1 cellular context compared by ENCODE assay signal in the genomic region with DNA sequence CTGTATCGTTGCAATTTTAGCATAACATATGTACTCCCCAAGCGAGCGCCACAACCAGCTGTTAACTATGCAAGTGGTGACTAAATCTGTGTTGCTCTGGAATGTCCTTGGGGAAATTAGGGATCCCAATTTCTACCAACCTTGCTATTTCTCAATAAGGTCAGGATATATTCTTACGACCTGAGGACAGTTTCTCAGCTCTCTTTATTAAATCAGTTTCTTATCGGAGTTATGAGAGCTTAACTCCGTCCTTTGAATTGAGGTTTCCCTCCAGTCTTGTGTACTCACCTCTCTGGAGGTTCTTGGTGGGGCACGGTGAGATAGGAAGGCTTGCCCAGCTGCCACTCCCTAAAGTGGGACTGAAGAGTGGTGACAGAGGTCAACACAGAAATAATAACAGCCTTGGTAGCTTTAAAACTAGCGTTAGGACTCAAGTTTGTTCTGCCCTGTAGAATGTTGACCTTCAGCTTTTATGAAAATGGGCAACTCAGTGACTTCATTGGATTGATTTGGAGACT.
TF ChIP-seq lines count a peak whose summit lies in the region.

No MANE protein-coding gene starts in this region.

TF ChIP-seq in HepG2, 621 proteins besides CTCF, POLR2A, EP300 and RAD21 (continued from another document and continues in another):
- TF ChIP-seq AGO1 (IDR thresholded peaks at IDR 0.05; ENCODE audit: low read depth, low read length, poor library complexity, severe bottlenecking) (no peak), ZNF644 (CRISPR knock-in tag; IDR thresholded peaks at IDR 0.05; ENCODE audit: low read depth) (no peak), ZNF800 (CRISPR knock-in tag; IDR thresholded peaks at IDR 0.05) (0 out of 2 replicates have a peak, but pooled peaks have one; percentile 13), ZNF7 (CRISPR knock-in tag; IDR thresholded peaks at IDR 0.05) (no peak), ZNF891 (CRISPR knock-in tag; IDR thresholded peaks at IDR 0.05) (no peak), RFX1 (IDR thresholded peaks at IDR 0.05) (no peak), TSC22D2 (CRISPR knock-in tag; IDR thresholded peaks at IDR 0.05; ENCODE audit: borderline replicate concordance) (no peak), HNF4G (IDR thresholded peaks at IDR 0.05; ENCODE audit: borderline replicate concordance, low read depth, low read length) (no peak), HNF4G (CRISPR knock-in tag; IDR thresholded peaks at IDR 0.05; ENCODE audit: borderline replicate concordance, low read depth) (no peak), MTF1 (CRISPR knock-in tag; IDR thresholded peaks at IDR 0.05) (no peak), ISL2 (CRISPR knock-in tag; IDR thresholded peaks at IDR 0.05) (no peak), PAX8 (CRISPR knock-in tag; IDR thresholded peaks at IDR 0.05; ENCODE audit: borderline replicate concordance) (0 out of 2 replicates have a peak, but pooled peaks have one; percentile 40), RNF2 (conservative IDR thresholded peaks at IDR 0.05; ENCODE audit: low read depth) (no peak), ADNP (CRISPR knock-in tag; IDR thresholded peaks at IDR 0.05) (no peak), ZNF737 (CRISPR knock-in tag; IDR thresholded peaks at IDR 0.05; ENCODE audit: borderline replicate concordance) (no peak), NFATC3 (CRISPR knock-in tag; IDR thresholded peaks at IDR 0.05) (no peak), ZNF350 (CRISPR knock-in tag; IDR thresholded peaks at IDR 0.05; ENCODE audit: borderline replicate concordance, low read depth) (no peak), TBX2 (CRISPR knock-in tag; IDR thresholded peaks at IDR 0.05; ENCODE audit: borderline replicate concordance) (no peak), ZFX (CRISPR knock-in tag; IDR thresholded peaks at IDR 0.05; ENCODE audit: low read depth) (no peak), HNRNPL (IDR thresholded peaks at IDR 0.05; ENCODE audit: low read depth, low read length) (no peak), SAFB2 (CRISPR knock-in tag; IDR thresholded peaks at IDR 0.05; ENCODE audit: borderline replicate concordance, low read depth) (no peak), SYNCRIP (IDR thresholded peaks at IDR 0.05; ENCODE audit: insufficient read depth, low read depth, low read length) (no peak), WIZ (CRISPR knock-in tag; IDR thresholded peaks at IDR 0.05) (no peak), SMC3 (IDR thresholded peaks at IDR 0.05; ENCODE audit: low read length) (no peak), SNAPC2 (CRISPR knock-in tag; IDR thresholded peaks at IDR 0.05) (no peak), ZC3H13 (CRISPR knock-in tag; IDR thresholded peaks at IDR 0.05) (no peak), ZNF451 (CRISPR knock-in tag; IDR thresholded peaks at IDR 0.05) (no peak), ZNF496 (CRISPR knock-in tag; IDR thresholded peaks at IDR 0.05; ENCODE audit: insufficient replicate concordance) (no peak), ZNF607 (CRISPR knock-in tag; IDR thresholded peaks at IDR 0.05; ENCODE audit: borderline replicate concordance) (no peak), LBX2 (CRISPR knock-in tag; IDR thresholded peaks at IDR 0.05; ENCODE audit: borderline replicate concordance) (no peak), ZGPAT (CRISPR knock-in tag; IDR thresholded peaks at IDR 0.05) (0 out of 2 replicates have a peak, but pooled peaks have one; percentile 1), RBAK (CRISPR knock-in tag; IDR thresholded peaks at IDR 0.05) (0 out of 2 replicates have a peak, but pooled peaks have one; percentile 2), THAP11 (CRISPR knock-in tag; IDR thresholded peaks at IDR 0.05) (no peak), MTA1 (CRISPR knock-in tag; IDR thresholded peaks at IDR 0.05; ENCODE audit: borderline replicate concordance) (no peak), NR3C1 (CRISPR knock-in tag; IDR thresholded peaks at IDR 0.05) (no peak), KDM1A (CRISPR knock-in tag; IDR thresholded peaks at IDR 0.05) (no peak), REXO4 (CRISPR knock-in tag; IDR thresholded peaks at IDR 0.05; ENCODE audit: borderline replicate concordance) (no peak), ZNF749 (CRISPR knock-in tag; IDR thresholded peaks at IDR 0.05; ENCODE audit: borderline replicate concordance) (no peak), GATAD2A (CRISPR knock-in tag; IDR thresholded peaks at IDR 0.05) (no peak), TBX3 (IDR thresholded peaks at IDR 0.05; ENCODE audit: borderline replicate concordance) (no peak), IRF1 (CRISPR knock-in tag; IDR thresholded peaks at IDR 0.05; ENCODE audit: low read depth) (no peak), PAXIP1 (CRISPR knock-in tag; conservative IDR thresholded peaks at IDR 0.05) (no peak)
- TF ChIP-seq, protein P1, sequence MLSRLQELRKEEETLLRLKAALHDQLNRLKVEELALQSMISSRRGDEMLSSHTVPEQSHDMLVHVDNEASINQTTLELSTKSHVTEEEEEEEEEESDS (CRISPR knock-in tag; IDR thresholded peaks at IDR 0.05; ENCODE audit: borderline replicate concordance) = no peak
- TF ChIP-seq, protein P2, sequence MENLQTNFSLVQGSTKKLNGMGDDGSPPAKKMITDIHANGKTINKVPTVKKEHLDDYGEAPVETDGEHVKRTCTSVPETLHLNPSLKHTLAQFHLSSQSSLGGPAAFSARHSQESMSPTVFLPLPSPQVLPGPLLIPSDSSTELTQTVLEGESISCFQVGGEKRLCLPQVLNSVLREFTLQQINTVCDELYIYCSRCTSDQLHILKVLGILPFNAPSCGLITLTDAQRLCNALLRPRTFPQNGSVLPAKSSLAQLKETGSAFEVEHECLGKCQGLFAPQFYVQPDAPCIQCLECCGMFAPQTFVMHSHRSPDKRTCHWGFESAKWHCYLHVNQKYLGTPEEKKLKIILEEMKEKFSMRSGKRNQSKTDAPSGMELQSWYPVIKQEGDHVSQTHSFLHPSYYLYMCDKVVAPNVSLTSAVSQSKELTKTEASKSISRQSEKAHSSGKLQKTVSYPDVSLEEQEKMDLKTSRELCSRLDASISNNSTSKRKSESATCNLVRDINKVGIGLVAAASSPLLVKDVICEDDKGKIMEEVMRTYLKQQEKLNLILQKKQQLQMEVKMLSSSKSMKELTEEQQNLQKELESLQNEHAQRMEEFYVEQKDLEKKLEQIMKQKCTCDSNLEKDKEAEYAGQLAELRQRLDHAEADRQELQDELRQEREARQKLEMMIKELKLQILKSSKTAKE (CRISPR knock-in tag; IDR thresholded peaks at IDR 0.05; ENCODE audit: borderline replicate concordance) = no peak
- TF ChIP-seq, protein P3, sequence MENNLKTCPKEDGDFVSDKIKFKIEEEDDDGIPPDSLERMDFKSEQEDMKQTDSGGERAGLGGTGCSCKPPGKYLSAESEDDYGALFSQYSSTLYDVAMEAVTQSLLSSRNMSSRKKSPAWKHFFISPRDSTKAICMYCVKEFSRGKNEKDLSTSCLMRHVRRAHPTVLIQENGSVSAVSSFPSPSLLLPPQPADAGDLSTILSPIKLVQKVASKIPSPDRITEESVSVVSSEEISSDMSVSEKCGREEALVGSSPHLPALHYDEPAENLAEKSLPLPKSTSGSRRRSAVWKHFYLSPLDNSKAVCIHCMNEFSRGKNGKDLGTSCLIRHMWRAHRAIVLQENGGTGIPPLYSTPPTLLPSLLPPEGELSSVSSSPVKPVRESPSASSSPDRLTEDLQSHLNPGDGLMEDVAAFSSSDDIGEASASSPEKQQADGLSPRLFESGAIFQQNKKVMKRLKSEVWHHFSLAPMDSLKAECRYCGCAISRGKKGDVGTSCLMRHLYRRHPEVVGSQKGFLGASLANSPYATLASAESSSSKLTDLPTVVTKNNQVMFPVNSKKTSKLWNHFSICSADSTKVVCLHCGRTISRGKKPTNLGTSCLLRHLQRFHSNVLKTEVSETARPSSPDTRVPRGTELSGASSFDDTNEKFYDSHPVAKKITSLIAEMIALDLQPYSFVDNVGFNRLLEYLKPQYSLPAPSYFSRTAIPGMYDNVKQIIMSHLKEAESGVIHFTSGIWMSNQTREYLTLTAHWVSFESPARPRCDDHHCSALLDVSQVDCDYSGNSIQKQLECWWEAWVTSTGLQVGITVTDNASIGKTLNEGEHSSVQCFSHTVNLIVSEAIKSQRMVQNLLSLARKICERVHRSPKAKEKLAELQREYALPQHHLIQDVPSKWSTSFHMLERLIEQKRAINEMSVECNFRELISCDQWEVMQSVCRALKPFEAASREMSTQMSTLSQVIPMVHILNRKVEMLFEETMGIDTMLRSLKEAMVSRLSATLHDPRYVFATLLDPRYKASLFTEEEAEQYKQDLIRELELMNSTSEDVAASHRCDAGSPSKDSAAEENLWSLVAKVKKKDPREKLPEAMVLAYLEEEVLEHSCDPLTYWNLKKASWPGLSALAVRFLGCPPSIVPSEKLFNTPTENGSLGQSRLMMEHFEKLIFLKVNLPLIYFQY (CRISPR knock-in tag; IDR thresholded peaks at IDR 0.05; ENCODE audit: borderline replicate concordance) = no peak
- TF ChIP-seq, protein P4, sequence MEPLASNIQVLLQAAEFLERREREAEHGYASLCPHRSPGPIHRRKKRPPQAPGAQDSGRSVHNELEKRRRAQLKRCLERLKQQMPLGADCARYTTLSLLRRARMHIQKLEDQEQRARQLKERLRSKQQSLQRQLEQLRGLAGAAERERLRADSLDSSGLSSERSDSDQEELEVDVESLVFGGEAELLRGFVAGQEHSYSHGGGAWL (CRISPR knock-in tag; IDR thresholded peaks at IDR 0.05) = no peak
- TF ChIP-seq, protein P5, sequence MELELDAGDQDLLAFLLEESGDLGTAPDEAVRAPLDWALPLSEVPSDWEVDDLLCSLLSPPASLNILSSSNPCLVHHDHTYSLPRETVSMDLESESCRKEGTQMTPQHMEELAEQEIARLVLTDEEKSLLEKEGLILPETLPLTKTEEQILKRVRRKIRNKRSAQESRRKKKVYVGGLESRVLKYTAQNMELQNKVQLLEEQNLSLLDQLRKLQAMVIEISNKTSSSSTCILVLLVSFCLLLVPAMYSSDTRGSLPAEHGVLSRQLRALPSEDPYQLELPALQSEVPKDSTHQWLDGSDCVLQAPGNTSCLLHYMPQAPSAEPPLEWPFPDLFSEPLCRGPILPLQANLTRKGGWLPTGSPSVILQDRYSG (CRISPR knock-in tag; IDR thresholded peaks at IDR 0.05) = no peak
